Comparison of ENCODE assay signal across 9 cellular contexts in the genomic region with DNA sequence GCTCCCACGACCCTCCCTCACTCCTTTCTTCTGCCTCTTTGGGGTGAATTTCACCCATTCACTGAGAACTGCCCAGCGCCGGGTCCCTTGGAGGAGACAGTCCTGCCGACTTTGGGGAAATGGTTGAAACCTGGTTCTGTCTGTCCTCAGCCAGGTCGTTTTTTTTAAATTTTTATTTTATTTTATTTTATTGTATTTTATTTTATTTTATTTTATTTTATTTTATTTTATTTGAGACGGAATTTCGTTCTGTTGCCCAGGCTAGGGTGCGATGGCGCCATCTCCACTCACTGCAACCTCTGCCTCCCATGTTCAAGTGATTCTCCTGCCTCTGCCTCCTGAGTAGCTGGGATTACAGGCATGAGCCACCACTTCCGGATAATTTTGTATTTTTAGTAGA.
"Had no signal": no experiment of that assay in that cellular context is flagged by ENCODE, and none has a peak within 500 bp of the region (broad histone marks: within the 10 kb centered on the region; RNA-seq: fewer than 3 reads in every experiment).

No MANE protein-coding gene starts in this region.

- H3K4me1 Mint-ChIP-seq: GM23338, H9 had no signal

- ATAC-seq: GM23338, HCT116 had no signal

- DNase-seq: GM23248, GOT3, H7, H9, HCEC 1CT, HFFc6 had no signal

- H3K9me3 Mint-ChIP-seq: GM23338, H9, HFFc6 had no signal

- H3K27ac Mint-ChIP-seq: GM23338, HFFc6 had no signal

- H3K9me3 ChIP-seq: HAP-1 had no signal

- H3K4me3 Mint-ChIP-seq: GM23338, H9, HFFc6 had no signal
